ENCODE assay signal across 13 cellular contexts in genomic region chr3:16140116-16140893, GRCh38. TPM values are rescaled to one million over a fixed set of nuclear protein-coding genes. Genes with fewer than 3 reads are reported as not detected.
A peak's percentile ranks its signal among the peaks of the same experiment; 100 is the strongest.
DNase-seq lines count a peak whose midpoint lies in the region; ATAC-seq and TF ChIP-seq lines count a peak whose summit lies in the region.
"Had no signal": no experiment of that assay in that cellular context is flagged by ENCODE, and none has a peak within 500 bp of the region (broad histone marks: within the 10 kb centered on the region; RNA-seq: fewer than 3 reads in every experiment).

No MANE protein-coding gene starts in this region.

- DNase-seq in GM04503 (ENCODE audit: low read depth) (peak; percentile 69), mammary epithelial cell (peak; percentile 62), right cardiac atrium (peak in 1 of 3 donors; percentile 71), colonic mucosa (no peak), G401 (ENCODE audit: low spot score) (no peak)
- DNase-seq in activated CD4-positive, alpha-beta T cell treated with anti-CD3 and anti-CD28 coated beads, Interleukin-2, amount 50 U/mL, for 48 hours: no peak
- DNase-seq: activated CD8-positive, alpha-beta memory T cell treated with anti-CD3 and anti-CD28 coated beads, Interleukin-2, amount 50 U/mL, for 48 hours; COR-L47; naive B cell; NCI-H446 had no signal

- 41% methylated on average over 6 of the region's 6 CpGs for WGBS in mammary epithelial cell (ENCODE audit: low coverage, missing lambda C conversion rate)
- WGBS in right cardiac atrium: 57% methylated on average over 6 of the region's 6 CpGs

- H3K27me3 ChIP-seq in mammary epithelial cell (ENCODE audit: insufficient read depth, low read length) (no peaks in the 10 kb centered on the region), right cardiac atrium (ENCODE audit: control insufficient read depth, insufficient read depth) (no peaks in the 10 kb centered on the region), colonic mucosa (no peaks in the 10 kb centered on the region)

- no peaks in the 10 kb centered on the region for H4K20me1 ChIP-seq in mammary epithelial cell (ENCODE audit: insufficient read depth, low read length)

- H3K36me3 ChIP-seq in mammary epithelial cell (ENCODE audit: insufficient read depth, low read length): no peaks in the 10 kb centered on the region
- H3K36me3 ChIP-seq in colonic mucosa: no peaks in the 10 kb centered on the region

- BruUV-seq in mammary epithelial cell (replicated peaks; lab: Mats Ljungman, UMichigan): no TSS peak

- peak overlapping the region; percentile 19 for H3K4me2 ChIP-seq in mammary epithelial cell (ENCODE audit: insufficient read depth, low read depth, low read length)

- CTCF ChIA-PET in mammary epithelial cell (lab: Charles Lee; ENCODE audit: low non-redundant PET): interaction anchor here (0.7 to 0.9 kb wide), 2 partner anchors 30 to 80 kb away, joined by 3 to 8 read pairs; no protein-coding TSS in a partner anchor

- in situ Hi-C loops in mammary epithelial cell (cut with MboI; ENCODE audit: low sequenced_read_pairs in 2 of 2) (no loop called here), G401 (cut with HindIII; ENCODE audit: low sequenced_read_pairs) (no loop called here)

- H3K9me3 ChIP-seq in mammary epithelial cell (replicated peaks; ENCODE audit: insufficient read depth, low read length) (no peaks in the 10 kb centered on the region), right cardiac atrium (ENCODE audit: control insufficient read depth, low read length) (no peaks in the 10 kb centered on the region), colonic mucosa (no peaks in the 10 kb centered on the region)

- H3K4me1 ChIP-seq in mammary epithelial cell (ENCODE audit: insufficient read depth, low read length): peaks cover 11% of the 10 kb centered on the region
- peaks cover 5% of the 10 kb centered on the region for H3K4me1 ChIP-seq in right cardiac atrium (ENCODE audit: control insufficient read depth, insufficient read depth, low read length)
- no peaks in the 10 kb centered on the region for H3K4me1 ChIP-seq in colonic mucosa

- no peak overlapping the region for H3K9ac ChIP-seq in mammary epithelial cell (ENCODE audit: insufficient read depth, low read length)
- H3K9ac ChIP-seq in colonic mucosa (ENCODE audit: low read depth in 2 of 2, low read length in 2 of 2): no peak overlapping the region

- H3K27ac ChIP-seq in mammary epithelial cell (ENCODE audit: insufficient read depth, low read depth, low read length) (no peak overlapping the region), right cardiac atrium (ENCODE audit: low read length) (peak overlapping the region; percentile 9), skin epidermis (peak overlapping the region in 13 of 21 experiments; percentile 19 to 87 (median 61)), colonic mucosa (no peak overlapping the region)

- peak overlapping the region; percentile 50 for H2AFZ ChIP-seq in mammary epithelial cell (ENCODE audit: low read depth, low read length)

- TF ChIP-seq CTCF in mammary epithelial cell (conservative IDR thresholded peaks at IDR 0.05 in 1 of 2, IDR thresholded peaks at IDR 0.05 in 1 of 2; ENCODE audit: extremely low read depth in 1 of 2, insufficient read depth in 1 of 2, low read depth in 1 of 2, low read length in 2 of 2) (no peak), colonic mucosa (IDR thresholded peaks at IDR 0.05) (no peak)

- H3K79me2 ChIP-seq in mammary epithelial cell (ENCODE audit: insufficient read depth, low read length): no peaks in the 10 kb centered on the region

- H3K4me3 ChIP-seq in mammary epithelial cell (replicated peaks in 1 of 3; ENCODE audit: insufficient read depth in 1 of 3, low read depth in 2 of 3, low read length in 3 of 3): no peak overlapping the region
- H3K4me3 ChIP-seq in right cardiac atrium (ENCODE audit: low read length): no peak overlapping the region
- H3K4me3 ChIP-seq in skin epidermis: no peak overlapping the region
- H3K4me3 ChIP-seq in colonic mucosa: no peak overlapping the region

- dilution Hi-C loops in mammary epithelial cell (cut with HindIII; ENCODE audit: low sequenced_read_pairs): no loop called here

- ATAC-seq in right cardiac atrium: peak; percentile 79 to 80
- ATAC-seq in GM21360 (IDR thresholded peaks at IDR 0.05; ENCODE audit: unreplicated experiment): no peak

- intact Hi-C loops in mammary epithelial cell (cut with micrococcal nuclease): no loop called here
- intact Hi-C loops in right cardiac atrium (cut with DNase I): no loop called here
- intact Hi-C loops in colonic mucosa (cut with DNase I): no loop called here

RNA-seq across cellular contexts. Expression of gene GALNT15, which starts 34.2 kb away (rescaled TPM):
- total RNA-seq in mammary epithelial cell (under 1 TPM in 1 of 2 donors, not detected in 1; under 0.01 TPM), right cardiac atrium (10 to 100 TPM in 2 of 4 donors, 1 to 10 TPM in 2; 6.2 to 19.3 (median 12.3) TPM), colonic mucosa (1 to 10 TPM; 2.1 to 4.5 TPM)
- polyA plus RNA-seq in mammary epithelial cell (0.05 TPM), right cardiac atrium (10.1 TPM)
- not detected for polyA minus RNA-seq in mammary epithelial cell
- not detected in 2 replicates for total RNA-seq in G401 (2014; rRNA removed; shearing (Covaris generic))
- polyA plus RNA-seq: IgD-negative memory B cell had no signal

Comparison
In these comparisons a context has a peak if more than half of its experiments do, and no peak if none do; other contexts are left out.
1. DNase-seq: peak in GM04503 (single experiment) and mammary epithelial cell (single experiment); none in activated CD4-positive, alpha-beta T cell treated with anti-CD3 and anti-CD28 coated beads, Interleukin-2, amount 50 U/mL, for 48 hours (0 of 2), colonic mucosa (single experiment) and G401 (single experiment).
2. H3K27ac ChIP-seq: peak in right cardiac atrium (single experiment) and skin epidermis (13 of 21); none in mammary epithelial cell (single experiment) and colonic mucosa (single experiment).